ENCODE assay signal across 8 cellular contexts in the genomic region with DNA sequence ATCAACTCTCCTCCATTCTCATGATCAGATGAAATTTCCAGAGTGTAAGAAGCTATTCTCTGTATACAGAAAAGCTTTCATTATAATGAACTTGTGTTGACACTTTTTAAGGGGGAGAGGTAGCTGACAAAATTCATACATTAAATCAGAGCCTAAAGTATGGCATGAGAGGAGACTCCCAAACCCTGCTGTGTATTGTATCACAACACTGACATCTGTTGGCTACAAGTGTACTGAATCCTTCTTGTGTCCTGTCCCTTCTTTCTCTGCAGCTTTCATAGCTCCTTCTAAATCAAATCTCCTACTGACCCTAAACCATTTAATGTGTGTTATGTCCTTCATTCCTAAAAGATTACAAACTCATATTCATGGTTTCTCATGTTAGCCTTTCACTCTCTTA.
DNase-seq lines count a peak whose midpoint lies in the region; ATAC-seq, FAIRE-seq and TF ChIP-seq lines count a peak whose summit lies in the region.

No MANE protein-coding gene starts in this region.

- peak; percentile 49 for TF ChIP-seq CTCF in D721Med (IDR thresholded peaks at IDR 0.05; ENCODE audit: insufficient read depth, missing control alignments)
- TF ChIP-seq CTCF in nephron (IDR thresholded peaks at IDR 0.05; ENCODE audit: unreplicated experiment in 3 of 3), result peak; percentile 39 to 62 (median 59)

- ATAC-seq in HG02973 (IDR thresholded peaks at IDR 0.05; ENCODE audit: unreplicated experiment), result peak; percentile 50
- ATAC-seq in HG02884 (IDR thresholded peaks at IDR 0.05; ENCODE audit: unreplicated experiment), result no peak
- ATAC-seq in GM21381 (IDR thresholded peaks at IDR 0.05; ENCODE audit: unreplicated experiment), result no peak
- no peak for ATAC-seq in HG03432 (IDR thresholded peaks at IDR 0.05; ENCODE audit: unreplicated experiment)

- H3K27ac Mint-ChIP-seq in nephron, result no peak overlapping the region

- no peaks in the 10 kb centered on the region for H3K9me3 Mint-ChIP-seq in nephron

- H3K27me3 Mint-ChIP-seq in nephron (ENCODE audit: low read depth), result peaks cover 24% of the 10 kb centered on the region

- FAIRE-seq in D721Med (lab: Jason Lieb, UNC), result no peak

- DNase-seq in D721Med (ENCODE audit: insufficient read length, low spot score) (no peak), NCI-H748 treated with DMSO at 0.1 percent for 48 hours (lab: John Stamatoyannopoulos, UW) (peak; percentile 41), dermis microvascular lymphatic vessel endothelial cell (ENCODE audit: low read depth in 2 of 2) (peak; percentile 17 to 32)

- no peak overlapping the region for H3K4me3 Mint-ChIP-seq in nephron

- H3K4me1 Mint-ChIP-seq in nephron, result no peaks in the 10 kb centered on the region

- no peaks in the 10 kb centered on the region for H3K36me3 Mint-ChIP-seq in nephron (ENCODE audit: low read depth)
